9 cellular contexts compared by ENCODE assay signal in the genomic region with DNA sequence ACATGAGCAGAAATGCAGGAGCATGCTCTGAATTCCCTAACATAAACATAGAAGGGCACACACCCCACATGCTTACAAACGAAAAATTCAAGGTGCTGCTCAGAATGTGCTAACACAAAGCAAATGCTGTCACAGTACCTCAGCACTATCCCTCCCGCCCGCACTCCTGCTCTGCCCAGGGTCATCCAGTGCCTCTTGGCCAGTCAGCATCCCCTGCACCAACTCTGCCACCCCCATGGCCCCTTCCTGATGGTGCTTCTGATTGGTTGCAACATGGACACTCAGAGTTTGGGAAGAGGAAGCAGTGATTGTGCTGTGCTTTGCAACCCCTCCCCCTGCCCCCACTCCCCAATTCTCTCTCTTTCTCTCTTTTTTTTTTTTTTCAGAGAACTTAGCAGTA. TPM values are rescaled to one million over a fixed set of nuclear protein-coding genes. Genes with fewer than 3 reads are reported as not detected.
"Had no signal": no experiment of that assay in that cellular context is flagged by ENCODE, and none has a peak within 500 bp of the region (broad histone marks: within the 10 kb centered on the region; RNA-seq: fewer than 3 reads in every experiment).

No MANE protein-coding gene starts in this region.

- H3K4me3 ChIP-seq: GM12878 had no signal

- DNase-seq: GDM1, GF-D8 had no signal

- FAIRE-seq: G401.6, GM12878, GM12891, GM12892, GM18507, GM19239 had no signal

RNA-seq across cellular contexts. Expression of gene LEP, which starts 13.8 kb away (rescaled TPM):
- total RNA-seq: G401, GM12878 had no signal
- polyA plus RNA-seq: GM12878 had no signal
